Comparison of ENCODE assay signal across 14 cellular contexts in the genomic region with DNA sequence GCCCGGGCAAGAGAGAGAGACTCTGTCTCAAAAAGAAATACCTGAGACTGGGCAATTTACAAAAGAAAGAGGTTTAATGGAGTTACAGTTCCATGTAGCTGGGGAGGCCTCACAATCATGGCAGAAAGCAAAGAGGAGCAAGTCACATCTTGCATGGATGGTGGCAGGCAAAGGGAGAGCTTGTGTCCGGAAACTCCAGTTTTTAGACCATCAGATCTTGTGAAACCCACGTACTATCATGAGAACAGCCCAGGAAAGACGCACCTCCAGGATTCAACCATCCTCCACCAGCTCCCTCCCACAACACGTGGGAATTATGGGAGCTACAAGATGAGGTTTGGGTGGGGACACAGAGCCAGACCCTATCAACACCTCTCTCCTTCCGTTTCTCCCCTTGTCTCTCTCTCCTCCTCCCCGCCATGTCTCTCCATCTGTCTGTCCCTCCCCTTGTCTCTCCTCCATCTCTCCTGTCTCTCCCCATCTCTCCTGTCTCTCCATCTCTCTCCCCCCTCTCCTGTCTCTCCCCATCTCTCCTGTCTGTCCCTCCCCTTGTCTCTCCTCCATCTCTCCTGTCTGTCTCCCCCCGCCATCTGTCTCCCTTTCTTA. TPM values are rescaled to one million over a fixed set of nuclear protein-coding genes. Genes with fewer than 3 reads are reported as not detected.
A peak's percentile ranks its signal among the peaks of the same experiment; 100 is the strongest.
DNase-seq lines count a peak whose midpoint lies in the region; ATAC-seq, FAIRE-seq and TF ChIP-seq lines count a peak whose summit lies in the region.
"Had no signal": no experiment of that assay in that cellular context is flagged by ENCODE, and none has a peak within 500 bp of the region (broad histone marks: within the 10 kb centered on the region; RNA-seq: fewer than 3 reads in every experiment).

No MANE protein-coding gene starts in this region.

- no peak overlapping the region for H3K4me2 ChIP-seq in mammary epithelial cell (ENCODE audit: insufficient read depth, low read depth, low read length)
- H3K4me2 ChIP-seq: A549, hepatocyte had no signal

- no TSS peak for BruUV-seq in mammary epithelial cell (replicated peaks; lab: Mats Ljungman, UMichigan)

- H3K9me3 Mint-ChIP-seq in T-helper 1 cell treated with Interleukin-12 subunit alpha and Interleukin-12 subunit beta and Interleukin-4 antibody, amounts not matched to agents 30 μg/mL and 1 μg/mL, for 36 hours, result no peaks in the 10 kb centered on the region
- H3K9me3 Mint-ChIP-seq in activated T-helper 1 cell treated with anti-CD3 and anti-CD28 coated beads, Interleukin-12 subunit alpha, Interleukin-12 subunit beta, Interleukin-2, Interleukin-4 antibody, amounts not matched to agents 30 ng/mL and 10 ng/mL and 1 ng/mL, durations not matched to agents 14 hours and 24 hours and 36 hours, result no peaks in the 10 kb centered on the region
- peaks cover 0 to 2% (median 0%) of the 10 kb centered on the region in 9 donors for H3K9me3 Mint-ChIP-seq in naive thymus-derived CD8-positive, alpha-beta T cell

- peaks cover 30% of the 10 kb centered on the region for H3K36me3 Mint-ChIP-seq in T-helper 1 cell treated with Interleukin-12 subunit alpha and Interleukin-12 subunit beta and Interleukin-4 antibody, amounts not matched to agents 30 μg/mL and 1 μg/mL, for 36 hours (ENCODE audit: low read depth)
- peaks cover 29% of the 10 kb centered on the region for H3K36me3 Mint-ChIP-seq in activated T-helper 1 cell treated with anti-CD3 and anti-CD28 coated beads, Interleukin-12 subunit alpha, Interleukin-12 subunit beta, Interleukin-2, Interleukin-4 antibody, amounts not matched to agents 30 ng/mL and 10 ng/mL and 1 ng/mL, durations not matched to agents 14 hours and 24 hours and 36 hours (ENCODE audit: low read depth)
- H3K36me3 Mint-ChIP-seq in naive thymus-derived CD8-positive, alpha-beta T cell, result peaks cover 0 to 62% (median 11%) of the 10 kb centered on the region in 3 donors

- intact Hi-C loops in activated T-helper 1 cell treated with anti-CD3 and anti-CD28 coated beads, Interleukin-12 subunit alpha, Interleukin-12 subunit beta, Interleukin-2, Interleukin-4 antibody, amounts not matched to agents 30 ng/mL and 10 ng/mL and 1 ng/mL, durations not matched to agents 14 hours and 24 hours and 36 hours (cut with micrococcal nuclease), result no loop called here
- intact Hi-C loops in aorta (cut with DNase I), result no loop called here
- intact Hi-C loops in mammary epithelial cell (cut with micrococcal nuclease), result no loop called here

- in situ Hi-C loops in mammary epithelial cell (cut with MboI; ENCODE audit: low sequenced_read_pairs in 2 of 2), result no loop called here

- TF ChIP-seq CTCF in mammary epithelial cell (conservative IDR thresholded peaks at IDR 0.05 in 1 of 2, IDR thresholded peaks at IDR 0.05 in 1 of 2; ENCODE audit: extremely low read depth in 1 of 2, insufficient read depth in 1 of 2, low read depth in 1 of 2, low read length in 2 of 2), result no peak

- no peaks in the 10 kb centered on the region for H3K9me3 ChIP-seq in aorta (ENCODE audit: control insufficient read depth, low read length)
- H3K9me3 ChIP-seq in mammary epithelial cell (replicated peaks; ENCODE audit: insufficient read depth, low read length), result no peaks in the 10 kb centered on the region
- H3K9me3 ChIP-seq: A549 had no signal

- no peak overlapping the region for H2AFZ ChIP-seq in mammary epithelial cell (ENCODE audit: low read depth, low read length)
- H2AFZ ChIP-seq: hepatocyte had no signal

- H3K27ac ChIP-seq in aorta (ENCODE audit: low read depth in 1 of 2, low read length in 2 of 2), result no peak overlapping the region
- no peak overlapping the region for H3K27ac ChIP-seq in mammary epithelial cell (ENCODE audit: insufficient read depth, low read depth, low read length)
- H3K27ac ChIP-seq: A549, hepatocyte had no signal

- H3K36me3 ChIP-seq in aorta (ENCODE audit: control insufficient read depth in 1 of 2, insufficient read depth in 2 of 2, low read length in 1 of 2) (no peaks in the 10 kb centered on the region), mammary epithelial cell (ENCODE audit: insufficient read depth, low read length) (peaks cover 4% of the 10 kb centered on the region)

- no peak overlapping the region for H3K4me3 ChIP-seq in aorta (ENCODE audit: low read length in 2 of 2)
- H3K4me3 ChIP-seq in mammary epithelial cell (replicated peaks in 1 of 3; ENCODE audit: insufficient read depth in 1 of 3, low read depth in 2 of 3, low read length in 3 of 3), result no peak overlapping the region
- H3K4me3 ChIP-seq: A549, hepatocyte had no signal

- no peaks in the 10 kb centered on the region for H3K79me2 ChIP-seq in mammary epithelial cell (ENCODE audit: insufficient read depth, low read length)
- H3K79me2 ChIP-seq: hepatocyte had no signal

- 0 out of 2 replicates have a peak, but pooled peaks have one; percentile 33 for TF ChIP-seq POLR2A in GM12891 (IDR thresholded peaks at IDR 0.05; ENCODE audit: low read depth, low read length)

- no peaks in the 10 kb centered on the region for H3K27me3 ChIP-seq in aorta (ENCODE audit: control insufficient read depth in 1 of 2, insufficient read depth in 2 of 2, low read length in 1 of 2)
- no peaks in the 10 kb centered on the region for H3K27me3 ChIP-seq in mammary epithelial cell (ENCODE audit: insufficient read depth, low read length)
- H3K27me3 ChIP-seq: hepatocyte had no signal

- H3K4me1 Mint-ChIP-seq in T-helper 1 cell treated with Interleukin-12 subunit alpha and Interleukin-12 subunit beta and Interleukin-4 antibody, amounts not matched to agents 30 μg/mL and 1 μg/mL, for 36 hours (ENCODE audit: low read depth), result peaks cover 22% of the 10 kb centered on the region
- H3K4me1 Mint-ChIP-seq in activated T-helper 1 cell treated with anti-CD3 and anti-CD28 coated beads, Interleukin-12 subunit alpha, Interleukin-12 subunit beta, Interleukin-2, Interleukin-4 antibody, amounts not matched to agents 30 ng/mL and 10 ng/mL and 1 ng/mL, durations not matched to agents 14 hours and 24 hours and 36 hours (ENCODE audit: low read depth), result peaks cover 32% of the 10 kb centered on the region
- peaks cover 21 to 84% (median 64%) of the 10 kb centered on the region in 4 donors for H3K4me1 Mint-ChIP-seq in naive thymus-derived CD8-positive, alpha-beta T cell

- H3K4me1 ChIP-seq in aorta (ENCODE audit: control insufficient read depth in 1 of 2, insufficient read depth in 2 of 2, low read length in 2 of 2), result no peaks in the 10 kb centered on the region
- peaks cover 12% of the 10 kb centered on the region for H3K4me1 ChIP-seq in mammary epithelial cell (ENCODE audit: insufficient read depth, low read length)

- WGBS in aorta, 2 donors, result 64 to 74% methylated on average over 7 to 8 of the region's 8 CpGs
- 48% methylated on average over 8 of the region's 8 CpGs for WGBS in mammary epithelial cell (ENCODE audit: low coverage, missing lambda C conversion rate)

- dilution Hi-C loops in mammary epithelial cell (cut with HindIII; ENCODE audit: low sequenced_read_pairs), result loop anchor here (5.0 kb wide), 1 partner anchor 42 kb away; no protein-coding TSS in a partner anchor

- ATAC-seq in naive thymus-derived CD8-positive, alpha-beta T cell, result no peak
- no peak for ATAC-seq in aorta (ENCODE audit: low FRiP score)
- ATAC-seq: A549 had no signal

- no peaks in the 10 kb centered on the region for H4K20me1 ChIP-seq in mammary epithelial cell (ENCODE audit: insufficient read depth, low read length)

- CTCF ChIA-PET in mammary epithelial cell (lab: Charles Lee; ENCODE audit: low non-redundant PET), result no interaction called here

- H3K27ac Mint-ChIP-seq in T-helper 1 cell treated with Interleukin-12 subunit alpha and Interleukin-12 subunit beta and Interleukin-4 antibody, amounts not matched to agents 30 μg/mL and 1 μg/mL, for 36 hours, result peak overlapping the region; percentile 77
- peak overlapping the region; percentile 83 for H3K27ac Mint-ChIP-seq in activated T-helper 1 cell treated with anti-CD3 and anti-CD28 coated beads, Interleukin-12 subunit alpha, Interleukin-12 subunit beta, Interleukin-2, Interleukin-4 antibody, amounts not matched to agents 30 ng/mL and 10 ng/mL and 1 ng/mL, durations not matched to agents 14 hours and 24 hours and 36 hours
- H3K27ac Mint-ChIP-seq in naive thymus-derived CD8-positive, alpha-beta T cell, result peak overlapping the region; percentile 67 to 93 (median 88)

- H3K9ac ChIP-seq in mammary epithelial cell (ENCODE audit: insufficient read depth, low read length), result no peak overlapping the region

- FAIRE-seq in GM12891 (lab: Jason Lieb, UNC), result no peak
- FAIRE-seq: A549 had no signal

- POLR2A ChIA-PET in naive thymus-derived CD8-positive, alpha-beta T cell (lab: Charles Lee), result interaction anchor here (1.6 to 31.7 kb wide), 7 partner anchors 13 to 184 kb away, joined by 7 to 2279 read pairs (median 621); a partner anchor contains a TSS

- H3K27me3 Mint-ChIP-seq in T-helper 1 cell treated with Interleukin-12 subunit alpha and Interleukin-12 subunit beta and Interleukin-4 antibody, amounts not matched to agents 30 μg/mL and 1 μg/mL, for 36 hours (ENCODE audit: low read depth), result no peaks in the 10 kb centered on the region
- no peaks in the 10 kb centered on the region for H3K27me3 Mint-ChIP-seq in activated T-helper 1 cell treated with anti-CD3 and anti-CD28 coated beads, Interleukin-12 subunit alpha, Interleukin-12 subunit beta, Interleukin-2, Interleukin-4 antibody, amounts not matched to agents 30 ng/mL and 10 ng/mL and 1 ng/mL, durations not matched to agents 14 hours and 24 hours and 36 hours (ENCODE audit: insufficient read depth)
- no peaks in the 10 kb centered on the region for H3K27me3 Mint-ChIP-seq in naive thymus-derived CD8-positive, alpha-beta T cell

- DNase-seq in T-helper 1 cell (no peak), GM12891 (ENCODE audit: insufficient read length, low spot score) (no peak), aorta (no peak), HCEC 1CT (no peak), mammary epithelial cell (no peak)
- no peak for DNase-seq in activated T-helper 1 cell treated with anti-CD3 and anti-CD28 coated beads, Interleukin-12 subunit alpha, Interleukin-12 subunit beta, Interleukin-2, Interleukin-4 antibody, amounts not matched to agents 30 ng/mL and 10 ng/mL and 1 ng/mL, durations not matched to agents 14 hours and 24 hours and 36 hours (ENCODE audit: low spot score)
- DNase-seq in naive thymus-derived CD8-positive, alpha-beta T cell, result peak in 1 of 10 donors; percentile 26
- DNase-seq: activated effector memory CD4-positive, alpha-beta T cell treated with Interleukin-2 at 50 U/mL for 16 hours; NCI-H446 treated with DMSO at 0.1 percent for 48 hours; OCI-M1; SW 1271 had no signal

- peak overlapping the region; percentile 14 for H3K4me3 Mint-ChIP-seq in T-helper 1 cell treated with Interleukin-12 subunit alpha and Interleukin-12 subunit beta and Interleukin-4 antibody, amounts not matched to agents 30 μg/mL and 1 μg/mL, for 36 hours
- peak overlapping the region; percentile 45 for H3K4me3 Mint-ChIP-seq in activated T-helper 1 cell treated with anti-CD3 and anti-CD28 coated beads, Interleukin-12 subunit alpha, Interleukin-12 subunit beta, Interleukin-2, Interleukin-4 antibody, amounts not matched to agents 30 ng/mL and 10 ng/mL and 1 ng/mL, durations not matched to agents 14 hours and 24 hours and 36 hours
- peak overlapping the region in 8 of 10 donors; percentile 11 to 78 (median 54) for H3K4me3 Mint-ChIP-seq in naive thymus-derived CD8-positive, alpha-beta T cell

RNA-seq across cellular contexts. Expression of a gene that starts 10.0 kb away (rescaled TPM):
- polyA plus RNA-seq in GM12891 (2012; ENCODE audit: low read depth, missing spikeins), result 196 TPM
- total RNA-seq in activated T-helper 1 cell treated with anti-CD3 and anti-CD28 coated beads, Interleukin-12 subunit alpha, Interleukin-12 subunit beta, Interleukin-2, Interleukin-4 antibody, amounts not matched to agents 30 ng/mL and 10 ng/mL and 1 ng/mL, durations not matched to agents 14 hours and 24 hours and 36 hours, result 265 and 282 TPM in 2 replicates
- total RNA-seq in naive thymus-derived CD8-positive, alpha-beta T cell, result 10 to 100 TPM; 88.0 to 95.3 TPM
- 100 to 1,000 TPM; 159 to 233 (median 187) TPM for polyA plus RNA-seq in naive thymus-derived CD8-positive, alpha-beta T cell
- 10 to 100 TPM; 83.5 to 95.6 TPM for total RNA-seq in aorta
- polyA plus RNA-seq in aorta, result 100 to 1,000 TPM in 1 of 2 donors, 10 to 100 TPM in 1; 91.5 to 116 TPM
- total RNA-seq in mammary epithelial cell, result 100 to 1,000 TPM in 1 of 2 donors, 10 to 100 TPM in 1; 63.7 to 233 TPM
- polyA plus RNA-seq in mammary epithelial cell, result 258 TPM
- 118 TPM for polyA minus RNA-seq in mammary epithelial cell

RNA-seq across cellular contexts. Expression of a gene that starts 18.2 kb away (rescaled TPM):
- 71.9 TPM for polyA plus RNA-seq in GM12891 (2012; ENCODE audit: low read depth, missing spikeins)
- 201 and 202 TPM in 2 replicates for total RNA-seq in activated T-helper 1 cell treated with anti-CD3 and anti-CD28 coated beads, Interleukin-12 subunit alpha, Interleukin-12 subunit beta, Interleukin-2, Interleukin-4 antibody, amounts not matched to agents 30 ng/mL and 10 ng/mL and 1 ng/mL, durations not matched to agents 14 hours and 24 hours and 36 hours
- total RNA-seq in naive thymus-derived CD8-positive, alpha-beta T cell, result 1,000 to 10,000 TPM; 1,025 to 1,060 TPM
- 100 to 1,000 TPM; 261 to 681 (median 358) TPM for polyA plus RNA-seq in naive thymus-derived CD8-positive, alpha-beta T cell
- total RNA-seq in aorta, result 10 to 100 TPM; 15.3 to 38.6 TPM
- 10 to 100 TPM in 1 of 2 donors, 1 to 10 TPM in 1; 7.4 to 21.8 TPM for polyA plus RNA-seq in aorta
- total RNA-seq in mammary epithelial cell, result 1 to 10 TPM in 1 of 2 donors, under 1 TPM in 1; 0.94 to 6.0 TPM
- polyA plus RNA-seq in mammary epithelial cell, result 1.3 TPM
- 0.10 TPM for polyA minus RNA-seq in mammary epithelial cell

RNA-seq across cellular contexts. Expression of a gene that starts 18.6 kb away (rescaled TPM):
- polyA plus RNA-seq in GM12891 (2012; ENCODE audit: low read depth, missing spikeins), result 472 TPM
- total RNA-seq in activated T-helper 1 cell treated with anti-CD3 and anti-CD28 coated beads, Interleukin-12 subunit alpha, Interleukin-12 subunit beta, Interleukin-2, Interleukin-4 antibody, amounts not matched to agents 30 ng/mL and 10 ng/mL and 1 ng/mL, durations not matched to agents 14 hours and 24 hours and 36 hours, result 236 and 241 TPM in 2 replicates
- total RNA-seq in naive thymus-derived CD8-positive, alpha-beta T cell, result 100 to 1,000 TPM; 207 to 225 TPM
- 100 to 1,000 TPM; 370 to 465 (median 405) TPM for polyA plus RNA-seq in naive thymus-derived CD8-positive, alpha-beta T cell
- 100 to 1,000 TPM; 165 to 236 TPM for total RNA-seq in aorta
- polyA plus RNA-seq in aorta, result 100 to 1,000 TPM; 696 to 786 TPM
- 100 to 1,000 TPM; 154 to 216 TPM for total RNA-seq in mammary epithelial cell
- 357 TPM for polyA plus RNA-seq in mammary epithelial cell
- 97.5 TPM for polyA minus RNA-seq in mammary epithelial cell

RNA-seq across cellular contexts. Expression of a gene that starts 45.2 kb away (rescaled TPM):
- 13.2 TPM for polyA plus RNA-seq in GM12891 (2012; ENCODE audit: low read depth, missing spikeins)
- 15.8 and 18.3 TPM in 2 replicates for total RNA-seq in activated T-helper 1 cell treated with anti-CD3 and anti-CD28 coated beads, Interleukin-12 subunit alpha, Interleukin-12 subunit beta, Interleukin-2, Interleukin-4 antibody, amounts not matched to agents 30 ng/mL and 10 ng/mL and 1 ng/mL, durations not matched to agents 14 hours and 24 hours and 36 hours
- total RNA-seq in naive thymus-derived CD8-positive, alpha-beta T cell, result 100 to 1,000 TPM; 221 to 232 TPM
- 10 to 100 TPM in 1 of 3 donors, 1 to 10 TPM in 2; 4.2 to 14.4 (median 8.7) TPM for polyA plus RNA-seq in naive thymus-derived CD8-positive, alpha-beta T cell
- total RNA-seq in aorta, result 10 to 100 TPM in 1 of 2 donors, 1 to 10 TPM in 1; 9.5 to 20.6 TPM
- polyA plus RNA-seq in aorta, result 1 to 10 TPM; 1.9 to 7.6 TPM
- 10 to 100 TPM; 14.3 to 28.4 TPM for total RNA-seq in mammary epithelial cell
- 7.4 TPM for polyA plus RNA-seq in mammary epithelial cell
- 21.8 TPM for polyA minus RNA-seq in mammary epithelial cell

RNA-seq across cellular contexts. Expression of a gene that starts 58.7 kb away (rescaled TPM):
- polyA plus RNA-seq in GM12891 (2012; ENCODE audit: low read depth, missing spikeins), result 101 TPM
- 112 and 114 TPM in 2 replicates for total RNA-seq in activated T-helper 1 cell treated with anti-CD3 and anti-CD28 coated beads, Interleukin-12 subunit alpha, Interleukin-12 subunit beta, Interleukin-2, Interleukin-4 antibody, amounts not matched to agents 30 ng/mL and 10 ng/mL and 1 ng/mL, durations not matched to agents 14 hours and 24 hours and 36 hours
- 100 to 1,000 TPM; 211 to 216 TPM for total RNA-seq in naive thymus-derived CD8-positive, alpha-beta T cell
- 100 to 1,000 TPM; 498 to 693 (median 515) TPM for polyA plus RNA-seq in naive thymus-derived CD8-positive, alpha-beta T cell
- total RNA-seq in aorta, result 100 to 1,000 TPM; 142 to 185 TPM
- polyA plus RNA-seq in aorta, result 100 to 1,000 TPM in 1 of 2 donors, 10 to 100 TPM in 1; 53.2 to 141 TPM
- total RNA-seq in mammary epithelial cell, result 100 to 1,000 TPM; 420 to 485 TPM
- 287 TPM for polyA plus RNA-seq in mammary epithelial cell
- 688 TPM for polyA minus RNA-seq in mammary epithelial cell
